In genomic region chr3:123346726-123347125, GRCh38 we compare ENCODE assay signal across 13 cellular contexts.
DNase-seq lines count a peak whose midpoint lies in the region; ATAC-seq, FAIRE-seq and TF ChIP-seq lines count a peak whose summit lies in the region.
"Had no signal": no experiment of that assay in that cellular context is flagged by ENCODE, and none has a peak within 500 bp of the region (broad histone marks: within the 10 kb centered on the region; RNA-seq: fewer than 3 reads in every experiment).

No MANE protein-coding gene starts in this region.

- no peaks in the 10 kb centered on the region for H3K36me3 Mint-ChIP-seq in CD14-positive monocyte
- H3K36me3 Mint-ChIP-seq: natural killer cell treated with Interleukin-12 subunit alpha and Interleukin-12 subunit beta and Interleukin-15 and Interleukin-18, amount 100 ng/mL, for 72 hours; type B pancreatic cell had no signal

- H3K27me3 Mint-ChIP-seq in CD14-positive monocyte (ENCODE audit: low read depth in 3 of 3): peaks cover 0 to 9% (median 7%) of the 10 kb centered on the region in 3 donors

- no peak for FAIRE-seq in pancreas (lab: Jason Lieb, UNC)
- FAIRE-seq: TTC549 had no signal

- no peak overlapping the region for H3K4me3 Mint-ChIP-seq in CD14-positive monocyte
- H3K4me3 Mint-ChIP-seq: natural killer cell treated with Interleukin-12 subunit alpha and Interleukin-12 subunit beta and Interleukin-15 and Interleukin-18, amount 100 ng/mL, for 72 hours; type B pancreatic cell had no signal

- peak; percentile 27 to 77 (median 65) for ATAC-seq in pancreas
- ATAC-seq in GM19324 (IDR thresholded peaks at IDR 0.05; ENCODE audit: low FRiP score, unreplicated experiment): no peak
- ATAC-seq: natural killer cell treated with Interleukin-12 subunit alpha and Interleukin-12 subunit beta and Interleukin-15 and Interleukin-18, amount 100 ng/mL, for 72 hours had no signal

- TF ChIP-seq CTCF in CD14-positive monocyte (IDR thresholded peaks at IDR 0.05): no peak
- TF ChIP-seq CTCF in pancreas (IDR thresholded peaks at IDR 0.05): no peak

- no peaks in the 10 kb centered on the region for H3K79me1 ChIP-seq in mesendoderm (ENCODE audit: low read length)

- no peak overlapping the region for H2AK5ac ChIP-seq in mesendoderm (ENCODE audit: low read length)

- intact Hi-C loops in CD14-positive monocyte (cut with micrococcal nuclease): no loop called here
- intact Hi-C loops in pancreas (cut with DNase I): no loop called here

- H3K56ac ChIP-seq in mesendoderm (ENCODE audit: low read length): no peak overlapping the region

- H3K27ac Mint-ChIP-seq in CD14-positive monocyte: no peak overlapping the region
- H3K27ac Mint-ChIP-seq: natural killer cell treated with Interleukin-12 subunit alpha and Interleukin-12 subunit beta and Interleukin-15 and Interleukin-18, amount 100 ng/mL, for 72 hours had no signal

- peaks cover 0 to 8% (median 0%) of the 10 kb centered on the region in 3 donors for H3K4me1 ChIP-seq in pancreas
- H3K4me1 ChIP-seq in mesendoderm (ENCODE audit: control insufficient read depth, low read depth, low read length): peaks cover 3% of the 10 kb centered on the region

- H3K36me3 ChIP-seq in pancreas (no peaks in the 10 kb centered on the region), mesendoderm (ENCODE audit: control insufficient read depth, insufficient read depth, low read length) (no peaks in the 10 kb centered on the region)

- no peak overlapping the region for H4K8ac ChIP-seq in mesendoderm (ENCODE audit: low read depth, low read length)

- H3K4ac ChIP-seq in mesendoderm (ENCODE audit: low read depth, low read length): no peak overlapping the region

- H4K5ac ChIP-seq in mesendoderm (ENCODE audit: low read length): no peak overlapping the region

- H2BK15ac ChIP-seq in mesendoderm (replicated peaks; ENCODE audit: low read depth): no peak overlapping the region

- H3K4me2 ChIP-seq in mesendoderm (ENCODE audit: low read length): no peak overlapping the region

- H2BK120ac ChIP-seq in mesendoderm (ENCODE audit: low read depth, low read length): no peak overlapping the region

- WGBS in pancreas, 2 donors: 12 to 19% methylated on average over 11 of the region's 11 CpGs
- WGBS in mesendoderm (ENCODE audit: extremely low coverage, insufficient coverage, low lambda C conversion rate): no CpG with 5 or more reads among the region's 11 CpGs

- no peaks in the 10 kb centered on the region for H3K9me3 ChIP-seq in pancreas

- H3K4me3 ChIP-seq in pancreas (no peak overlapping the region), mesendoderm (ENCODE audit: low read length) (no peak overlapping the region)

- H3K27ac ChIP-seq in pancreas (no peak overlapping the region), mesendoderm (ENCODE audit: low read depth, low read length) (no peak overlapping the region)

- H3K9ac ChIP-seq in mesendoderm (ENCODE audit: low read length): no peak overlapping the region

- no peak overlapping the region for H3K23ac ChIP-seq in mesendoderm (ENCODE audit: low read length)

- no peak overlapping the region for H2BK5ac ChIP-seq in mesendoderm (ENCODE audit: low read length)

- H3K27me3 ChIP-seq in pancreas (no peaks in the 10 kb centered on the region), mesendoderm (ENCODE audit: insufficient read depth, low read length, poor library complexity) (no peaks in the 10 kb centered on the region)

- no peaks in the 10 kb centered on the region for H3K79me2 ChIP-seq in mesendoderm (ENCODE audit: control insufficient read depth, insufficient read depth, low read length)

- H3K18ac ChIP-seq in mesendoderm (ENCODE audit: low read length): no peak overlapping the region

- no peaks in the 10 kb centered on the region for H3K9me3 Mint-ChIP-seq in CD14-positive monocyte
- H3K9me3 Mint-ChIP-seq: natural killer cell treated with Interleukin-12 subunit alpha and Interleukin-12 subunit beta and Interleukin-15 and Interleukin-18, amount 100 ng/mL, for 72 hours; type B pancreatic cell had no signal

- H3K4me1 Mint-ChIP-seq in CD14-positive monocyte: no peaks in the 10 kb centered on the region

- DNase-seq in CD14-positive monocyte (ENCODE audit: low spot score): peak; percentile 19
- peak; percentile 97 for DNase-seq in NCI-H82 (lab: John Stamatoyannopoulos, UW)
- peak; percentile 43 for DNase-seq in globus pallidus (ENCODE audit: low spot score)
- peak in 1 of 6 donors; percentile 51 for DNase-seq in pancreas
- DNase-seq in stimulated activated CD4-positive, alpha-beta T cell treated with anti-CD3 and anti-CD28 coated beads, Interleukin-4, amount 100 ng/mL, for 1 hour: no peak
- no peak for DNase-seq in stimulated activated CD4-positive, alpha-beta T cell treated with anti-CD3 and anti-CD28 coated beads, Interleukin-12 subunit alpha, Interleukin-12 subunit beta, amount 100 ng/mL, for 4 hours
- DNase-seq in mesendoderm: no peak
- DNase-seq: activated CD8-positive, alpha-beta memory T cell treated with anti-CD3 and anti-CD28 coated beads for 24 hours; NCI-H1092 treated with DMSO at 0.1 percent for 48 hours had no signal

Comparison
In these comparisons a context has a peak if more than half of its experiments do, and no peak if none do; other contexts are left out.
1. DNase-seq: peak in CD14-positive monocyte (single experiment), NCI-H82 (single experiment) and globus pallidus (single experiment); none in stimulated activated CD4-positive, alpha-beta T cell treated with anti-CD3 and anti-CD28 coated beads, Interleukin-4, amount 100 ng/mL, for 1 hour (single experiment), stimulated activated CD4-positive, alpha-beta T cell treated with anti-CD3 and anti-CD28 coated beads, Interleukin-12 subunit alpha, Interleukin-12 subunit beta, amount 100 ng/mL, for 4 hours (single experiment) and mesendoderm (single experiment).